8 cellular contexts compared by ENCODE assay signal in the genomic region with DNA sequence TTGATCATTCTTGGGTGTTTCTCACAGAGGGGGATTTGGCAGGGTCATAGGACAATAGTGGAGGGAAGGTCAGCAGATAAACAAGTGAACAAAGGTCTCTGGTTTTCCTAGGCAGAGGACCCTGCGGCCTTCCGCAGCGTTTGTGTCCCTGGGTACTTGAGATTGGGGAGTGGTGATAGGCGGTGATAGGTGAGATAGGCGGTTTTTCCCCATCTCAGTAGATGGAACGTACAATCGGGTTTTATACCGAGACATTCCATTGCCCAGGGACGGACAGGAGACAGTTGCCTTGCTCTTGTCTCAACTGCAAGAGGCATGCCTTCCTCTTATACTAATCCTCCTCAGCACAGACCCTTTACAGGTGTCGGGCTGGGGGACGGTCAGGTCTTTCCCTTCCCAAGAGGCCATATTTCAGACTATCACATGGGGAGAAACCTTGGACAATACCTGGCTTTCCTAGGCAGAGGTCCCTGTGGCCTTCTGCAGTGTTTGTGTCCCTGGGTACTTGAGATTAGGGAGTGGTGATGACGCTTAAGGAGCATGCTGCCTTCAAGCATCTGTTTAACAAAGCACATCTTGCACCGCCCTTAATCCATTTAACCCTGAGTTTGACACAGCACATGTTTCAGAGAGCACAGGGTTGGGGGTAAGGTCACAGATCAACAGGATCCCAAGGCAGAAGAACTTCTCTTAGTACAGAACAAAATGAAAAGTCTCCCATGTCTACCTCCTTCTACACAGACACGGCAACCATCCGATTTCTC.
A peak's percentile ranks its signal among the peaks of the same experiment; 100 is the strongest.
DNase-seq lines count a peak whose midpoint lies in the region; ATAC-seq, FAIRE-seq and TF ChIP-seq lines count a peak whose summit lies in the region.
"Not testable (repeated sequence)": the region's sequence is repeated elsewhere in the genome, so short reads cannot be mapped to it uniquely, and the experiment has no call there.

No MANE protein-coding gene starts in this region.

- peak overlapping the region in 10 of 11 experiments; percentile 77 to 94 (median 88); a peak in 17 of 22 replicates for H3K27ac ChIP-seq in BLaER1 treated with 17β-estradiol and CSF1 and Interleukin-3, amounts not matched to agents 10 nM and 100 nM
- H3K27ac ChIP-seq in SU-DHL-6 (ENCODE audit: low read depth, low read length), result peak overlapping the region; percentile 93
- H3K27ac ChIP-seq in HepG2 (ENCODE audit: extremely low read length, insufficient read depth, low read length), result not testable (repeated sequence)

- in situ Hi-C loops in HepG2 (cut with HindIII; ENCODE audit: extremely low pct_ligation_motif_present, low pct_unique_long_range_greater_than_20kb), result not testable (repeated sequence)

- TF ChIP-seq RAD21 in HepG2 (CRISPR knock-in tag; IDR thresholded peaks at IDR 0.05), result not testable (repeated sequence)

- H3K27me3 ChIP-seq in BLaER1 treated with 17β-estradiol and CSF1 and Interleukin-3, amounts not matched to agents 10 nM and 100 nM; SU-DHL-6 (ENCODE audit: low read length); HepG2 (ENCODE audit: control insufficient read depth in 1 of 2, insufficient read depth in 2 of 2, low read length in 2 of 2): not testable (repeated sequence)

- not testable (repeated sequence) for H2AFZ ChIP-seq in SU-DHL-6 (ENCODE audit: low read depth, low read length, severe bottlenecking); HepG2 (ENCODE audit: low read length)

- FAIRE-seq in HepG2 (lab: Jason Lieb, UNC), result not testable (repeated sequence)

- not testable (repeated sequence) for H3K9me3 Mint-ChIP-seq in activated T-cell treated with anti-CD3 and anti-CD28 coated beads, Interleukin-2, amount 50 U/mL, for 72 hours; MCF 10A (ENCODE audit: unreplicated experiment); stimulated activated memory B cell treated with anti-CD40 and anti-IgM and Interleukin-4, amounts not matched to agents 10 μg/mL and 1 μg/mL and 100 μg/mL, for 72 hours

- peaks cover 13 to 33% (median 26%) of the 10 kb centered on the region in 10 experiments for H3K4me1 ChIP-seq in BLaER1 treated with 17β-estradiol and CSF1 and Interleukin-3, amounts not matched to agents 10 nM and 100 nM
- H3K4me1 ChIP-seq in HepG2 (ENCODE audit: insufficient read depth, low read length), result peaks cover 39% of the 10 kb centered on the region

- H3F3A ChIP-seq in SU-DHL-6 (ENCODE audit: insufficient read depth), result peaks cover 60% of the 10 kb centered on the region

- ATAC-seq in activated T-cell treated with anti-CD3 and anti-CD28 coated beads, Interleukin-2, amount 50 U/mL, for 72 hours (replicated peaks in 1 of 2); HepG2; stimulated activated memory B cell treated with anti-CD40 and anti-IgM and Interleukin-4, amounts not matched to agents 10 μg/mL and 1 μg/mL and 100 μg/mL, for 72 hours: not testable (repeated sequence)

- not testable (repeated sequence) for H3K9me2 ChIP-seq in SU-DHL-6 (replicated peaks; ENCODE audit: insufficient read depth, low read length)

- intact Hi-C loops in MCF 10A (cut with micrococcal nuclease); HepG2 (cut with micrococcal nuclease; ENCODE audit: unreplicated experiment): not testable (repeated sequence)

- peaks cover 0 to 32% (median 0%) of the 10 kb centered on the region in 11 experiments; a peak in 4 of 22 replicates for H4K20me1 ChIP-seq in BLaER1 treated with 17β-estradiol and CSF1 and Interleukin-3, amounts not matched to agents 10 nM and 100 nM
- H4K20me1 ChIP-seq in SU-DHL-6 (ENCODE audit: low read depth, low read length); HepG2 (ENCODE audit: insufficient read depth, low read length): not testable (repeated sequence)

- H3K9ac ChIP-seq in BLaER1 treated with 17β-estradiol and CSF1 and Interleukin-3, amounts not matched to agents 10 nM and 100 nM, result peak overlapping the region in 10 of 11 experiments; percentile 83 to 94 (median 88); a peak in 16 of 22 replicates
- not testable (repeated sequence) for H3K9ac ChIP-seq in SU-DHL-6 (ENCODE audit: low read length); HepG2 (ENCODE audit: insufficient read depth, low read depth, low read length)

- POLR2A ChIA-PET in MCF 10A (lab: Yijun Ruan, JAX) (interaction anchor here (0.7 to 9.2 kb wide), 19 partner anchors 10 to 1793 kb away, joined by 3 to 342 read pairs (median 27); a partner anchor contains a TSS), HepG2 (lab: Yijun Ruan, JAX) (interaction anchor here (1.4 to 5.6 kb wide), 3 partner anchors 10 to 68 kb away, joined by 4 to 80 read pairs (median 53); a partner anchor contains a TSS)

- peak overlapping the region; percentile 68 to 93 (median 81); a peak in 20 of 22 replicates for H3K4me2 ChIP-seq in BLaER1 treated with 17β-estradiol and CSF1 and Interleukin-3, amounts not matched to agents 10 nM and 100 nM
- H3K4me2 ChIP-seq in SU-DHL-6 (ENCODE audit: low read depth, low read length, poor library complexity, severe bottlenecking), result peak overlapping the region; percentile 66
- H3K4me2 ChIP-seq in HepG2 (ENCODE audit: low read depth, low read length), result not testable (repeated sequence)

- not testable (repeated sequence) for DNase-seq in GM12865 (ENCODE audit: low read depth); activated T-cell treated with anti-CD3 and anti-CD28 coated beads, Interleukin-2, amount 50 U/mL, for 72 hours; MCF 10A (ENCODE audit: unreplicated experiment); HepG2 (ENCODE audit: low spot score)
- peak; percentile 34 for DNase-seq in NCI-H146 treated with DMSO at 0.1 percent for 48 hours (lab: John Stamatoyannopoulos, UW; ENCODE audit: unreplicated experiment)

- TF ChIP-seq POLR2A in HepG2 (IDR thresholded peaks at IDR 0.05; ENCODE audit: insufficient read depth in 1 of 2, low read depth in 2 of 2, low read length in 2 of 2), result not testable (repeated sequence)

- H3K27ac Mint-ChIP-seq in activated T-cell treated with anti-CD3 and anti-CD28 coated beads, Interleukin-2, amount 50 U/mL, for 72 hours, result peak overlapping the region; percentile 82
- peak overlapping the region; percentile 95 for H3K27ac Mint-ChIP-seq in MCF 10A (ENCODE audit: low read depth, unreplicated experiment)
- peak overlapping the region; percentile 96 for H3K27ac Mint-ChIP-seq in stimulated activated memory B cell treated with anti-CD40 and anti-IgM and Interleukin-4, amounts not matched to agents 10 μg/mL and 1 μg/mL and 100 μg/mL, for 72 hours

- H3K79me2 ChIP-seq in SU-DHL-6 (ENCODE audit: insufficient read depth, low read length); HepG2 (ENCODE audit: insufficient read depth, low read length): not testable (repeated sequence)

- WGBS in HepG2 (ENCODE audit: low lambda C conversion rate), result 66% methylated on average over 15 of the region's 15 CpGs

- not testable (repeated sequence) for TF ChIP-seq CTCF in GM12865 (IDR thresholded peaks at IDR 0.05; ENCODE audit: insufficient read depth, low read depth, low read length, missing control alignments); SU-DHL-6 (IDR thresholded peaks at IDR 0.05; ENCODE audit: insufficient read depth, low read length, poor library complexity, severe bottlenecking); MCF 10A (IDR thresholded peaks at IDR 0.05; ENCODE audit: unreplicated experiment); HepG2 (CRISPR knock-in tag; IDR thresholded peaks at IDR 0.05)

- not testable (repeated sequence) for H3K27me3 Mint-ChIP-seq in activated T-cell treated with anti-CD3 and anti-CD28 coated beads, Interleukin-2, amount 50 U/mL, for 72 hours (ENCODE audit: low read depth); MCF 10A (ENCODE audit: insufficient read depth, unreplicated experiment); stimulated activated memory B cell treated with anti-CD40 and anti-IgM and Interleukin-4, amounts not matched to agents 10 μg/mL and 1 μg/mL and 100 μg/mL, for 72 hours

- H3K36me3 ChIP-seq in BLaER1 treated with 17β-estradiol and CSF1 and Interleukin-3, amounts not matched to agents 10 nM and 100 nM; SU-DHL-6 (ENCODE audit: low read length); HepG2 (replicated peaks in 1 of 2; ENCODE audit: control insufficient read depth in 1 of 2, insufficient read depth in 2 of 2, low read length in 2 of 2): not testable (repeated sequence)

- CTCF ChIA-PET in MCF 10A (lab: Yijun Ruan, JAX), result interaction anchor here (2.2 kb wide), 1 partner anchor 69 kb away, joined by 15 read pairs; no protein-coding TSS in a partner anchor
- CTCF ChIA-PET in HepG2 (lab: Yijun Ruan, JAX; ENCODE audit: low intra/inter-chr PET ratio, low total read pairs), result not testable (repeated sequence)

- peaks cover 37% of the 10 kb centered on the region for H3K4me1 Mint-ChIP-seq in activated T-cell treated with anti-CD3 and anti-CD28 coated beads, Interleukin-2, amount 50 U/mL, for 72 hours (ENCODE audit: low read depth)
- H3K4me1 Mint-ChIP-seq in MCF 10A (ENCODE audit: insufficient read depth, unreplicated experiment), result peaks cover 10% of the 10 kb centered on the region
- H3K4me1 Mint-ChIP-seq in stimulated activated memory B cell treated with anti-CD40 and anti-IgM and Interleukin-4, amounts not matched to agents 10 μg/mL and 1 μg/mL and 100 μg/mL, for 72 hours, result peaks cover 43% of the 10 kb centered on the region

- BruUV-seq in MCF 10A (replicated peaks; lab: Mats Ljungman, UMichigan); HepG2 (replicated peaks; lab: Mats Ljungman, UMichigan): not testable (repeated sequence)

- peaks cover 0 to 16% (median 12%) of the 10 kb centered on the region in 11 experiments; a peak in 15 of 22 replicates for H3K9me3 ChIP-seq in BLaER1 treated with 17β-estradiol and CSF1 and Interleukin-3, amounts not matched to agents 10 nM and 100 nM (replicated peaks in 1 of 11)
- H3K9me3 ChIP-seq in SU-DHL-6 (ENCODE audit: insufficient read depth, low read length); HepG2 (ENCODE audit: low read length): not testable (repeated sequence)

- peak overlapping the region in 9 of 10 experiments; percentile 15 to 78 (median 70); a peak in 15 of 20 replicates for H3K4me3 ChIP-seq in BLaER1 treated with 17β-estradiol and CSF1 and Interleukin-3, amounts not matched to agents 10 nM and 100 nM
- peak overlapping the region; percentile 69 for H3K4me3 ChIP-seq in GM12865 (ENCODE audit: low read depth, low read length)
- not testable (repeated sequence) for H3K4me3 ChIP-seq in SU-DHL-6 (ENCODE audit: insufficient read depth, low read length, poor library complexity, severe bottlenecking); HepG2 (replicated peaks in 1 of 3; ENCODE audit: insufficient read depth in 1 of 3, low read depth in 2 of 3, low read length in 3 of 3)

- TF ChIP-seq EP300 in HepG2 (IDR thresholded peaks at IDR 0.05; ENCODE audit: low read depth in 2 of 2, low read length in 2 of 2); HepG2 (CRISPR knock-in tag; IDR thresholded peaks at IDR 0.05; ENCODE audit: borderline replicate concordance): not testable (repeated sequence)

- peak overlapping the region; percentile 68 to 81 for H3K4me3 Mint-ChIP-seq in activated T-cell treated with anti-CD3 and anti-CD28 coated beads, Interleukin-2, amount 50 U/mL, for 72 hours
- peak overlapping the region; percentile 94 for H3K4me3 Mint-ChIP-seq in MCF 10A (ENCODE audit: unreplicated experiment)
- peak overlapping the region; percentile 63 for H3K4me3 Mint-ChIP-seq in stimulated activated memory B cell treated with anti-CD40 and anti-IgM and Interleukin-4, amounts not matched to agents 10 μg/mL and 1 μg/mL and 100 μg/mL, for 72 hours

- not testable (repeated sequence) for H3K36me3 Mint-ChIP-seq in activated T-cell treated with anti-CD3 and anti-CD28 coated beads, Interleukin-2, amount 50 U/mL, for 72 hours (ENCODE audit: insufficient read depth in 2 of 2); stimulated activated memory B cell treated with anti-CD40 and anti-IgM and Interleukin-4, amounts not matched to agents 10 μg/mL and 1 μg/mL and 100 μg/mL, for 72 hours
- peaks cover 25% of the 10 kb centered on the region for H3K36me3 Mint-ChIP-seq in MCF 10A (ENCODE audit: insufficient read depth, unreplicated experiment)
